In genomic region chr16:90008708-90009145, GRCh38 we compare ENCODE assay signal across 2 cellular contexts.
TF ChIP-seq lines count a peak whose summit lies in the region.

No MANE protein-coding gene starts in this region.

TF ChIP-seq in IMR-90, 13 proteins besides CTCF, POLR2A, EP300 and RAD21 (continued from another document):
- TF ChIP-seq USF2 (IDR thresholded peaks at IDR 0.05; ENCODE audit: low read depth, low read length) (no peak), RCOR1 (IDR thresholded peaks at IDR 0.05; ENCODE audit: insufficient replicate concordance, low read length) (no peak), BHLHE40 (IDR thresholded peaks at IDR 0.05; ENCODE audit: low read depth, low read length) (no peak), FOS (IDR thresholded peaks at IDR 0.05; ENCODE audit: low read depth, low read length) (no peak), SMC3 (IDR thresholded peaks at IDR 0.05; ENCODE audit: low read depth, low read length) (no peak), ELK1 (IDR thresholded peaks at IDR 0.05; ENCODE audit: borderline replicate concordance, low read depth, low read length) (no peak), MAFK (IDR thresholded peaks at IDR 0.05; ENCODE audit: low read depth, low read length) (no peak), CHD1 (IDR thresholded peaks at IDR 0.05; ENCODE audit: low read depth, low read length) (no peak), CEBPB (IDR thresholded peaks at IDR 0.05; ENCODE audit: low read depth, low read length) (no peak), MXI1 (IDR thresholded peaks at IDR 0.05; ENCODE audit: borderline replicate concordance, low read depth, low read length) (no peak)

TF ChIP-seq in HepG2, 621 proteins besides CTCF, POLR2A, EP300 and RAD21 (continued from another document):
- no peak for TF ChIP-seq TRAFD1 (CRISPR knock-in tag; IDR thresholded peaks at IDR 0.05; ENCODE audit: borderline replicate concordance)
- TF ChIP-seq ATF7-NPFF (CRISPR knock-in tag; IDR thresholded peaks at IDR 0.05; ENCODE audit: low read depth): no peak
- TF ChIP-seq RFX3 (CRISPR knock-in tag; IDR thresholded peaks at IDR 0.05): no peak
- no peak for TF ChIP-seq IKZF5 (CRISPR knock-in tag; IDR thresholded peaks at IDR 0.05)
- no peak for TF ChIP-seq ZBTB1 (CRISPR knock-in tag; IDR thresholded peaks at IDR 0.05; ENCODE audit: borderline replicate concordance)
- no peak for TF ChIP-seq ESRRA (CRISPR knock-in tag; IDR thresholded peaks at IDR 0.05; ENCODE audit: low read depth)
- no peak for TF ChIP-seq TMF1 (CRISPR knock-in tag; IDR thresholded peaks at IDR 0.05; ENCODE audit: low read depth)
- no peak for TF ChIP-seq RFX1 (IDR thresholded peaks at IDR 0.05)
- TF ChIP-seq CREB1 (IDR thresholded peaks at IDR 0.05): no peak
- no peak for TF ChIP-seq CREB1 (CRISPR knock-in tag; IDR thresholded peaks at IDR 0.05)
- TF ChIP-seq MLX (CRISPR knock-in tag; IDR thresholded peaks at IDR 0.05): no peak
- no peak for TF ChIP-seq ZNF138 (CRISPR knock-in tag; IDR thresholded peaks at IDR 0.05; ENCODE audit: low read depth)
- TF ChIP-seq TCF7L2 (IDR thresholded peaks at IDR 0.05; ENCODE audit: low read depth, low read length): no peak
